ENCODE assay signal across 18 cellular contexts in genomic region chr9:117008461-117008860, GRCh38.
A peak's percentile ranks its signal among the peaks of the same experiment; 100 is the strongest.
DNase-seq lines count a peak whose midpoint lies in the region; ATAC-seq, FAIRE-seq and TF ChIP-seq lines count a peak whose summit lies in the region.
"Had no signal": no experiment of that assay in that cellular context is flagged by ENCODE, and none has a peak within 500 bp of the region (broad histone marks: within the 10 kb centered on the region; RNA-seq: fewer than 3 reads in every experiment).

No MANE protein-coding gene starts in this region.

- H2AK5ac ChIP-seq in IMR-90 (ENCODE audit: low read depth, low read length) (no peak overlapping the region), H1 (ENCODE audit: low read depth, low read length) (no peak overlapping the region)

- H2BK15ac ChIP-seq in IMR-90 (ENCODE audit: low read depth, low read length) = no peak overlapping the region
- H2BK15ac ChIP-seq in H1 (ENCODE audit: low read length) = no peak overlapping the region

- H3K9me3 ChIP-seq in A549 (no peaks in the 10 kb centered on the region), IMR-90 (ENCODE audit: control insufficient read depth, insufficient read depth, low read length) (no peaks in the 10 kb centered on the region), H1 (ENCODE audit: insufficient read depth in 2 of 2, low read depth in 1 of 2, low read length in 1 of 2) (no peaks in the 10 kb centered on the region)

- FAIRE-seq in A549 (lab: Jason Lieb, UNC) = no peak
- no peak for FAIRE-seq in H1 (lab: Jason Lieb, UNC)
- FAIRE-seq: GM12891, GM18507 had no signal

- no peak overlapping the region for H3K56ac ChIP-seq in IMR-90 (ENCODE audit: extremely low read depth, insufficient read depth, low read length)
- H3K56ac ChIP-seq in H1 (replicated peaks; ENCODE audit: insufficient read length, low read depth, low read length) = no peak overlapping the region

- H3K23me2 ChIP-seq in H1 (ENCODE audit: low read depth, low read length) = no peaks in the 10 kb centered on the region

- H3K27me3 Mint-ChIP-seq in natural killer cell (ENCODE audit: low read depth in 2 of 2) (no peaks in the 10 kb centered on the region), T-cell (no peaks in the 10 kb centered on the region)
- H3K27me3 Mint-ChIP-seq: CD4-positive, alpha-beta memory T cell had no signal

- no peak overlapping the region for H2AK9ac ChIP-seq in IMR-90 (replicated peaks; ENCODE audit: low read depth, low read length, poor library complexity)

- peaks cover 2 to 12% of the 10 kb centered on the region in 2 donors for H3K9me3 Mint-ChIP-seq in natural killer cell
- peaks cover 2 to 21% (median 7%) of the 10 kb centered on the region in 3 donors for H3K9me3 Mint-ChIP-seq in T-cell
- H3K9me3 Mint-ChIP-seq: H9 had no signal

- TF ChIP-seq POLR2A in A549 (IDR thresholded peaks at IDR 0.05; ENCODE audit: low read length) = no peak
- TF ChIP-seq POLR2A in IMR-90 (IDR thresholded peaks at IDR 0.05; ENCODE audit: low read depth, low read length) = no peak
- no peak for TF ChIP-seq POLR2A in H1 (IDR thresholded peaks at IDR 0.05; ENCODE audit: control extremely low read depth in 1 of 2, low read depth in 2 of 2, low read length in 2 of 2)

- H3K79me1 ChIP-seq in IMR-90 (ENCODE audit: low read depth in 1 of 2, low read length in 2 of 2) (no peaks in the 10 kb centered on the region), H1 (ENCODE audit: low read depth, low read length) (no peaks in the 10 kb centered on the region)

- no TSS peak for BruUV-seq in IMR-90 (replicated peaks; lab: Mats Ljungman, UMichigan)

- H4K20me1 ChIP-seq in IMR-90 (ENCODE audit: insufficient read depth, low read length) (no peaks in the 10 kb centered on the region), H1 (replicated peaks in 1 of 2; ENCODE audit: control insufficient read depth in 1 of 2, insufficient read depth in 2 of 2, low read length in 2 of 2) (no peaks in the 10 kb centered on the region)

- in situ Hi-C loops in IMR-90 (cut with MboI; ENCODE audit: low sequenced_read_pairs) = no loop called here

- DNase-seq in A549 (ENCODE audit: low read depth in 1 of 2, low spot score in 1 of 2) = no peak
- no peak for DNase-seq in IMR-90
- DNase-seq in H1 (ENCODE audit: low read depth in 1 of 2, low spot score in 2 of 2) = no peak
- DNase-seq in NCI-H2081 (lab: John Stamatoyannopoulos, UW) = no peak
- DNase-seq in natural killer cell = no peak
- no peak for DNase-seq in T-cell
- DNase-seq: 8988T; C1 segment of cervical spinal cord; Calu3; CD4-positive, alpha-beta memory T cell; COR-L47; DMS53; DMS79 treated with DMSO at 0.1 percent for 48 hours; GF-D8; H9 had no signal

- H3K14ac ChIP-seq in IMR-90 (replicated peaks; ENCODE audit: low read depth, low read length) = no peak overlapping the region
- no peak overlapping the region for H3K14ac ChIP-seq in H1 (ENCODE audit: insufficient read length)

- TF ChIP-seq CTCF in A549 (IDR thresholded peaks at IDR 0.05) (no peak), IMR-90 (conservative IDR thresholded peaks at IDR 0.05; ENCODE audit: low read depth, low read length) (no peak), H1 (IDR thresholded peaks at IDR 0.05; ENCODE audit: control extremely low read depth in 1 of 3, insufficient read depth in 1 of 3, low read depth in 1 of 3, low read length in 3 of 3) (no peak), natural killer cell (IDR thresholded peaks at IDR 0.05) (no peak)

- H3K4ac ChIP-seq in IMR-90 (ENCODE audit: low read depth, low read length) = no peak overlapping the region
- no peak overlapping the region for H3K4ac ChIP-seq in H1 (replicated peaks; ENCODE audit: insufficient read length, low read depth, low read length)

- H3K4me3 ChIP-seq in A549 (no peak overlapping the region), IMR-90 (ENCODE audit: insufficient read depth, low read depth, low read length) (no peak overlapping the region), H1 (ENCODE audit: extremely low read depth in 1 of 4, insufficient read depth in 2 of 4, low read depth in 3 of 4, low read length in 4 of 4) (no peak overlapping the region)

- H3K79me2 ChIP-seq in H1 (ENCODE audit: control insufficient read depth in 1 of 2, insufficient read depth in 2 of 2, low read length in 2 of 2) = no peaks in the 10 kb centered on the region

- H4K8ac ChIP-seq in IMR-90 (ENCODE audit: low read depth in 2 of 2, low read length in 2 of 2) (no peak overlapping the region), H1 (ENCODE audit: extremely low read depth, insufficient read depth, low read length) (no peak overlapping the region)

- ATAC-seq in A549 (no peak), IMR-90 (ENCODE audit: low read depth) (no peak), natural killer cell (no peak), T-cell (replicated peaks in 1 of 4) (no peak)
- ATAC-seq: HCT116 had no signal

- H3K18ac ChIP-seq in IMR-90 (ENCODE audit: low read depth, low read length) (no peak overlapping the region), H1 (ENCODE audit: extremely low read depth, low read length) (no peak overlapping the region)

- 0 out of 2 replicates have a peak overlapping the region, but pooled peaks have one; percentile 6 for H2BK12ac ChIP-seq in H1 (ENCODE audit: low read depth, low read length)

- H2AFZ ChIP-seq in IMR-90 (replicated peaks; ENCODE audit: low read length, poor library complexity) (no peak overlapping the region), H1 (ENCODE audit: low read length) (no peak overlapping the region)

- intact Hi-C loops in IMR-90 (cut with micrococcal nuclease) = no loop called here
- intact Hi-C loops in natural killer cell (cut with micrococcal nuclease) = no loop called here

- H3K36me3 Mint-ChIP-seq in natural killer cell = no peaks in the 10 kb centered on the region
- H3K36me3 Mint-ChIP-seq in T-cell = no peaks in the 10 kb centered on the region
- H3K36me3 Mint-ChIP-seq: CD4-positive, alpha-beta memory T cell had no signal

- H3K4me2 ChIP-seq in A549 (no peak overlapping the region), IMR-90 (ENCODE audit: low read depth, low read length) (no peak overlapping the region), H1 (ENCODE audit: insufficient read depth in 1 of 2, low read depth in 2 of 2, low read length in 2 of 2) (no peak overlapping the region)

- no peaks in the 10 kb centered on the region for H3K27me3 ChIP-seq in IMR-90 (ENCODE audit: control insufficient read depth, insufficient read depth, low read length)
- H3K27me3 ChIP-seq in H1 (replicated peaks in 1 of 4; ENCODE audit: control insufficient read depth in 3 of 4, extremely low read depth in 1 of 4, insufficient read depth in 3 of 4, low read length in 3 of 4) = no peaks in the 10 kb centered on the region

- no peak overlapping the region for H4K5ac ChIP-seq in IMR-90 (ENCODE audit: low read depth, low read length)
- H4K5ac ChIP-seq in H1 (ENCODE audit: insufficient read length, low read depth, low read length) = no peak overlapping the region

- H3K27ac Mint-ChIP-seq in natural killer cell (no peak overlapping the region), T-cell (no peak overlapping the region)
- H3K27ac Mint-ChIP-seq: CD4-positive, alpha-beta memory T cell had no signal

- POLR2A ChIA-PET in A549 (lab: Yijun Ruan, JAX) = no interaction called here
- POLR2A ChIA-PET in IMR-90 (lab: Charles Lee; ENCODE audit: unreplicated experiment) = no interaction called here
- POLR2A ChIA-PET in H1 (lab: Charles Lee; ENCODE audit: partially characterized antibody) = no interaction called here
- POLR2A ChIA-PET in T-cell (lab: Charles Lee) = no interaction called here

- H3K23ac ChIP-seq in IMR-90 (ENCODE audit: low read depth, low read length) = no peak overlapping the region
- H3K23ac ChIP-seq in H1 (ENCODE audit: insufficient read length) = no peak overlapping the region

- H2BK5ac ChIP-seq in IMR-90 (ENCODE audit: low read depth, low read length, poor library complexity, severe bottlenecking) (no peak overlapping the region), H1 (ENCODE audit: low read depth, low read length) (no peak overlapping the region)

- H3K9me1 ChIP-seq in IMR-90 (ENCODE audit: insufficient read depth, low read length) = no peaks in the 10 kb centered on the region

- CTCF ChIA-PET in A549 (lab: Yijun Ruan, JAX) (interaction anchor here (1.1 to 1.3 kb wide), 2 partner anchors 9 to 271 kb away, joined by 3 read pairs; no protein-coding TSS in a partner anchor), IMR-90 (lab: Yijun Ruan, JAX) (no interaction called here), H1 (lab: Charles Lee; ENCODE audit: partially characterized antibody) (interaction anchor here (0.9 to 1.6 kb wide), 4 partner anchors 10 to 289 kb away, joined by 3 to 6 read pairs (median 3); no protein-coding TSS in a partner anchor), T-cell (lab: Charles Lee) (no interaction called here)

- H3K36me3 ChIP-seq in IMR-90 (ENCODE audit: control insufficient read depth, insufficient read depth, low read length) (no peaks in the 10 kb centered on the region), H1 (ENCODE audit: control insufficient read depth in 2 of 4, insufficient read depth in 4 of 4, low read length in 3 of 4) (no peaks in the 10 kb centered on the region; a peak in 1 of 8 replicates)

- H3K4me1 Mint-ChIP-seq in natural killer cell (peaks cover 0 to 6% of the 10 kb centered on the region in 2 donors), T-cell (no peaks in the 10 kb centered on the region)
- H3K4me1 Mint-ChIP-seq: CD4-positive, alpha-beta memory T cell had no signal

- H3K9ac ChIP-seq in IMR-90 (ENCODE audit: low read depth, low read length) (no peak overlapping the region), H1 (replicated peaks in 1 of 4; ENCODE audit: extremely low read depth in 1 of 4, low read depth in 3 of 4, low read length in 3 of 4) (no peak overlapping the region)

- H3K4me1 ChIP-seq in A549 (no peaks in the 10 kb centered on the region), IMR-90 (ENCODE audit: control insufficient read depth, insufficient read depth, low read length) (no peaks in the 10 kb centered on the region), H1 (replicated peaks in 1 of 4; ENCODE audit: control insufficient read depth in 3 of 4, insufficient read depth in 4 of 4, low read length in 3 of 4) (peaks cover 0 to 6% (median 0%) of the 10 kb centered on the region in 4 experiments; a peak in 1 of 7 replicates)

- no peak overlapping the region for H3K27ac ChIP-seq in A549
- H3K27ac ChIP-seq in IMR-90 (ENCODE audit: insufficient read depth, low read length) = no peak overlapping the region
- no peak overlapping the region for H3K27ac ChIP-seq in H1 (ENCODE audit: low read depth, low read length)

- H2BK120ac ChIP-seq in IMR-90 (ENCODE audit: low read depth, low read length) (no peak overlapping the region), H1 (replicated peaks; ENCODE audit: low read depth, low read length) (no peak overlapping the region)

- TF ChIP-seq EP300 in A549 (IDR thresholded peaks at IDR 0.05) (no peak), H1 (IDR thresholded peaks at IDR 0.05; ENCODE audit: borderline replicate concordance in 1 of 2, low read depth in 2 of 2, low read length in 2 of 2) (no peak)

- dilution Hi-C loops in IMR-90 (cut with HindIII; ENCODE audit: low sequenced_read_pairs, unreplicated experiment) = no loop called here

- H2BK20ac ChIP-seq in IMR-90 (ENCODE audit: low read depth, low read length) = no peak overlapping the region
- H2BK20ac ChIP-seq in H1 (ENCODE audit: low read length) = no peak overlapping the region

- TF ChIP-seq RAD21 in A549 (conservative IDR thresholded peaks at IDR 0.05 in 1 of 2, IDR thresholded peaks at IDR 0.05 in 1 of 2) (no peak), IMR-90 (IDR thresholded peaks at IDR 0.05; ENCODE audit: low read length) (no peak), H1 (IDR thresholded peaks at IDR 0.05 in 1 of 2, conservative IDR thresholded peaks at IDR 0.05 in 1 of 2; ENCODE audit: low read depth in 2 of 2, low read length in 2 of 2) (no peak)

- H4K91ac ChIP-seq in IMR-90 (ENCODE audit: insufficient read depth, low read depth, low read length) = no peak overlapping the region
- H4K91ac ChIP-seq in H1 (replicated peaks; ENCODE audit: insufficient read length, low read length) = no peak overlapping the region

- H3K4me3 Mint-ChIP-seq in natural killer cell (no peak overlapping the region), T-cell (no peak overlapping the region)
- H3K4me3 Mint-ChIP-seq: CD4-positive, alpha-beta memory T cell; H9 had no signal

Comparison
In these comparisons a context has a peak if more than half of its experiments do, and no peak if none do; other contexts are left out.
1. CTCF ChIA-PET loops: an anchor here in A549 (1.1 to 1.3 kb wide) and H1 (0.9 to 1.6 kb wide); none called in IMR-90 and T-cell.
2. Of the 18 proteins assayed by ChIP-seq in both H1 and A549: peak only in H1: none; only in A549: MAFK; in both: none; in neither: 17.